1 cellular context compared by ENCODE assay signal in the genomic region with DNA sequence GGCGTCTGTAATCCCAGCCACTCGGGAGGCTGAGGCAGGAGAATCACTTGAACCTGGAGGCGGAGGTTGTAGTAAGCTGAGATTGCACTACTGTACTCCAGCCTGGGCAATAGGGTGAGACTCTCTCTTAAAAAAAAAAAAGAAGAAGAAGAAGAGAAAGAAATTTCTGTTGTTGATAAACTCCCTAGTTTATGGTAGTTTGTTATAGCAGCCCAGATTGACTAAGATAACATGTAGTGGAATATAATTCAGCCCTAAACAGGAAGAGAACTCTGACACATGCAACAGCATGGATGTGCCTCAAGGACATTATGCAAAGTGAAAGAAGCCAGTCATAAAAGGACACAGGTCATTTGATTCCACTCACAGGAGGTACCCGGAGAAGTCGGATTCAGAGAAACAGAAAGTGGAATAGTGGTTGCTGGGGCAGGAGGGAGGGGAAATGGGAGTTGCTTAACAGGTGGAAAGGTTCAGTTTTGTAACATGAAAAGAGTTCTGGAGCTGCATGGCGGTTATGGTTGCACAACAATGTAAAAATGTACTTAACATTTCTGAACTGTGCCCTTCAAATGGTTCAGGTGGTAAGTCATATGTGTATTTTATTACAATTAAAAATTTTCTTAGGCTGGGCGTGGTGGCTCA.
A peak's percentile ranks its signal among the peaks of the same experiment; 100 is the strongest.
TF ChIP-seq lines count a peak whose summit lies in the region.

No MANE protein-coding gene starts in this region.

TF ChIP-seq in HepG2, 621 proteins besides CTCF, POLR2A, EP300 and RAD21 (continued from another document and continues in another):
- TF ChIP-seq DBP (CRISPR knock-in tag; IDR thresholded peaks at IDR 0.05; ENCODE audit: not compliant biosample characterization) (peak; percentile 43), ZNF3 (CRISPR knock-in tag; IDR thresholded peaks at IDR 0.05) (peak; percentile 90), ATF7 (IDR thresholded peaks at IDR 0.05) (peak; percentile 35; the same call in 1 of the 2 replicates), ATF7 (CRISPR knock-in tag; IDR thresholded peaks at IDR 0.05) (no peak), TBP (CRISPR knock-in tag; IDR thresholded peaks at IDR 0.05) (no peak), ZNF7 (CRISPR knock-in tag; IDR thresholded peaks at IDR 0.05) (peak; percentile 100), CREM (IDR thresholded peaks at IDR 0.05) (peak; percentile 74; the same call in 1 of the 2 replicates), CREM (CRISPR knock-in tag; IDR thresholded peaks at IDR 0.05) (no peak), NR2F1 (CRISPR knock-in tag; IDR thresholded peaks at IDR 0.05) (peak; percentile 56 to 80; a peak in 3 of 4 replicates), ZNF333 (CRISPR knock-in tag; IDR thresholded peaks at IDR 0.05; ENCODE audit: borderline replicate concordance) (0 out of 2 replicates have a peak, but pooled peaks have one; percentile 15), CHD4 (IDR thresholded peaks at IDR 0.05; ENCODE audit: borderline replicate concordance, low read length) (peak; percentile 57; the same call in 1 of the 2 replicates), MTF2 (CRISPR knock-in tag; IDR thresholded peaks at IDR 0.05; ENCODE audit: borderline replicate concordance) (peak; percentile 55; the same call in 1 of the 2 replicates), ELF3 (CRISPR knock-in tag; IDR thresholded peaks at IDR 0.05) (peak; percentile 82), KMT2B (CRISPR knock-in tag; IDR thresholded peaks at IDR 0.05) (peak; percentile 58; the same call in 1 of the 2 replicates), ZNF569 (CRISPR knock-in tag; IDR thresholded peaks at IDR 0.05; ENCODE audit: borderline replicate concordance) (no peak), ZNF709 (CRISPR knock-in tag; IDR thresholded peaks at IDR 0.05) (peak; percentile 100), GFI1 (CRISPR knock-in tag; IDR thresholded peaks at IDR 0.05; ENCODE audit: borderline replicate concordance) (peak; percentile 46; the same call in 1 of the 2 replicates), ZGPAT (CRISPR knock-in tag; IDR thresholded peaks at IDR 0.05) (peak; percentile 96), CENPX (CRISPR knock-in tag; IDR thresholded peaks at IDR 0.05) (no peak), CBFB (CRISPR knock-in tag; IDR thresholded peaks at IDR 0.05) (0 out of 2 replicates have a peak, but pooled peaks have one; percentile 42), PLRG1 (conservative IDR thresholded peaks at IDR 0.05) (no peak), XBP1 (CRISPR knock-in tag; IDR thresholded peaks at IDR 0.05) (peak; percentile 35; the same call in 1 of the 2 replicates), SKIL (CRISPR knock-in tag; IDR thresholded peaks at IDR 0.05; ENCODE audit: borderline replicate concordance) (0 out of 2 replicates have a peak, but pooled peaks have one; percentile 32), ZNF260 (CRISPR knock-in tag; IDR thresholded peaks at IDR 0.05; ENCODE audit: borderline replicate concordance, low read depth) (no peak), ATAD3A (CRISPR knock-in tag; IDR thresholded peaks at IDR 0.05) (no peak), FOXM1 (CRISPR knock-in tag; IDR thresholded peaks at IDR 0.05) (no peak), FOXA1 (IDR thresholded peaks at IDR 0.05) (no peak), FOXA1 (CRISPR knock-in tag; IDR thresholded peaks at IDR 0.05) (peak; percentile 74), ERF (CRISPR knock-in tag; IDR thresholded peaks at IDR 0.05) (peak; percentile 74), STAT6 (CRISPR knock-in tag; IDR thresholded peaks at IDR 0.05; ENCODE audit: borderline replicate concordance) (peak; percentile 65; the same call in 1 of the 2 replicates), TGIF2 (CRISPR knock-in tag; IDR thresholded peaks at IDR 0.05) (peak; percentile 62; the same call in 1 of the 2 replicates), NONO (IDR thresholded peaks at IDR 0.05) (no peak), NONO (CRISPR knock-in tag; conservative IDR thresholded peaks at IDR 0.05) (peak; percentile 69), ELF1 (CRISPR knock-in tag; IDR thresholded peaks at IDR 0.05) (peak; percentile 63)
- TF ChIP-seq, protein P1, sequence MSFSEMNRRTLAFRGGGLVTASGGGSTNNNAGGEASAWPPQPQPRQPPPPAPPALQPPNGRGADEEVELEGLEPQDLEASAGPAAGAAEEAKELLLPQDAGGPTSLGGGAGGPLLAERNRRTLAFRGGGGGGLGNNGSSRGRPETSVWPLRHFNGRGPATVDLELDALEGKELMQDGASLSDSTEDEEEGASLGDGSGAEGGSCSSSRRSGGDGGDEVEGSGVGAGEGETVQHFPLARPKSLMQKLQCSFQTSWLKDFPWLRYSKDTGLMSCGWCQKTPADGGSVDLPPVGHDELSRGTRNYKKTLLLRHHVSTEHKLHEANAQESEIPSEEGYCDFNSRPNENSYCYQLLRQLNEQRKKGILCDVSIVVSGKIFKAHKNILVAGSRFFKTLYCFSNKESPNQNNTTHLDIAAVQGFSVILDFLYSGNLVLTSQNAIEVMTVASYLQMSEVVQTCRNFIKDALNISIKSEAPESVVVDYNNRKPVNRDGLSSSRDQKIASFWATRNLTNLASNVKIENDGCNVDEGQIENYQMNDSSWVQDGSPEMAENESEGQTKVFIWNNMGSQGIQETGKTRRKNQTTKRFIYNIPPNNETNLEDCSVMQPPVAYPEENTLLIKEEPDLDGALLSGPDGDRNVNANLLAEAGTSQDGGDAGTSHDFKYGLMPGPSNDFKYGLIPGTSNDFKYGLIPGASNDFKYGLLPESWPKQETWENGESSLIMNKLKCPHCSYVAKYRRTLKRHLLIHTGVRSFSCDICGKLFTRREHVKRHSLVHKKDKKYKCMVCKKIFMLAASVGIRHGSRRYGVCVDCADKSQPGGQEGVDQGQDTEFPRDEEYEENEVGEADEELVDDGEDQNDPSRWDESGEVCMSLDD (CRISPR knock-in tag; IDR thresholded peaks at IDR 0.05; ENCODE audit: borderline replicate concordance): no peak
- TF ChIP-seq, protein P2, sequence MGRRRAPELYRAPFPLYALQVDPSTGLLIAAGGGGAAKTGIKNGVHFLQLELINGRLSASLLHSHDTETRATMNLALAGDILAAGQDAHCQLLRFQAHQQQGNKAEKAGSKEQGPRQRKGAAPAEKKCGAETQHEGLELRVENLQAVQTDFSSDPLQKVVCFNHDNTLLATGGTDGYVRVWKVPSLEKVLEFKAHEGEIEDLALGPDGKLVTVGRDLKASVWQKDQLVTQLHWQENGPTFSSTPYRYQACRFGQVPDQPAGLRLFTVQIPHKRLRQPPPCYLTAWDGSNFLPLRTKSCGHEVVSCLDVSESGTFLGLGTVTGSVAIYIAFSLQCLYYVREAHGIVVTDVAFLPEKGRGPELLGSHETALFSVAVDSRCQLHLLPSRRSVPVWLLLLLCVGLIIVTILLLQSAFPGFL (CRISPR knock-in tag; IDR thresholded peaks at IDR 0.05): no peak
- TF ChIP-seq, protein P3, sequence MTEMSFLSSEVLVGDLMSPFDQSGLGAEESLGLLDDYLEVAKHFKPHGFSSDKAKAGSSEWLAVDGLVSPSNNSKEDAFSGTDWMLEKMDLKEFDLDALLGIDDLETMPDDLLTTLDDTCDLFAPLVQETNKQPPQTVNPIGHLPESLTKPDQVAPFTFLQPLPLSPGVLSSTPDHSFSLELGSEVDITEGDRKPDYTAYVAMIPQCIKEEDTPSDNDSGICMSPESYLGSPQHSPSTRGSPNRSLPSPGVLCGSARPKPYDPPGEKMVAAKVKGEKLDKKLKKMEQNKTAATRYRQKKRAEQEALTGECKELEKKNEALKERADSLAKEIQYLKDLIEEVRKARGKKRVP (CRISPR knock-in tag; IDR thresholded peaks at IDR 0.05): peak in 1 of 2 experiments; percentile 46; a peak in 2 of 4 replicates
- TF ChIP-seq, protein P4, sequence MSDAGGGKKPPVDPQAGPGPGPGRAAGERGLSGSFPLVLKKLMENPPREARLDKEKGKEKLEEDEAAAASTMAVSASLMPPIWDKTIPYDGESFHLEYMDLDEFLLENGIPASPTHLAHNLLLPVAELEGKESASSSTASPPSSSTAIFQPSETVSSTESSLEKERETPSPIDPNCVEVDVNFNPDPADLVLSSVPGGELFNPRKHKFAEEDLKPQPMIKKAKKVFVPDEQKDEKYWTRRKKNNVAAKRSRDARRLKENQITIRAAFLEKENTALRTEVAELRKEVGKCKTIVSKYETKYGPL (CRISPR knock-in tag; IDR thresholded peaks at IDR 0.05): peak; percentile 91
- TF ChIP-seq, protein P5, sequence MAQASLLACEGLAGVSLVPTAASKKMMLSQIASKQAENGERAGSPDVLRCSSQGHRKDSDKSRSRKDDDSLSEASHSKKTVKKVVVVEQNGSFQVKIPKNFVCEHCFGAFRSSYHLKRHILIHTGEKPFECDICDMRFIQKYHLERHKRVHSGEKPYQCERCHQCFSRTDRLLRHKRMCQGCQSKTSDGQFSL (CRISPR knock-in tag; IDR thresholded peaks at IDR 0.05): peak; percentile 22; the same call in 1 of the 2 replicates
- TF ChIP-seq, protein P6, sequence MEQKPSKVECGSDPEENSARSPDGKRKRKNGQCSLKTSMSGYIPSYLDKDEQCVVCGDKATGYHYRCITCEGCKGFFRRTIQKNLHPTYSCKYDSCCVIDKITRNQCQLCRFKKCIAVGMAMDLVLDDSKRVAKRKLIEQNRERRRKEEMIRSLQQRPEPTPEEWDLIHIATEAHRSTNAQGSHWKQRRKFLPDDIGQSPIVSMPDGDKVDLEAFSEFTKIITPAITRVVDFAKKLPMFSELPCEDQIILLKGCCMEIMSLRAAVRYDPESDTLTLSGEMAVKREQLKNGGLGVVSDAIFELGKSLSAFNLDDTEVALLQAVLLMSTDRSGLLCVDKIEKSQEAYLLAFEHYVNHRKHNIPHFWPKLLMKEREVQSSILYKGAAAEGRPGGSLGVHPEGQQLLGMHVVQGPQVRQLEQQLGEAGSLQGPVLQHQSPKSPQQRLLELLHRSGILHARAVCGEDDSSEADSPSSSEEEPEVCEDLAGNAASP (CRISPR knock-in tag; IDR thresholded peaks at IDR 0.05; ENCODE audit: borderline replicate concordance): peak; percentile 80; the same call in 1 of the 2 replicates
